ENCODE assay signal across 26 cellular contexts in genomic region chr3:171962137-171962720, GRCh38.
"Had no signal": no experiment of that assay in that cellular context is flagged by ENCODE, and none has a peak within 500 bp of the region (broad histone marks: within the 10 kb centered on the region; RNA-seq: fewer than 3 reads in every experiment).

No MANE protein-coding gene starts in this region.

- ATAC-seq: foreskin keratinocyte; gastroesophageal sphincter; heart left ventricle; left lung; mucosa of descending colon; natural killer cell treated with Interleukin-12 subunit alpha and Interleukin-12 subunit beta and Interleukin-15 and Interleukin-18, amount 100 ng/mL, for 72 hours; stimulated activated memory B cell treated with anti-CD40 and anti-IgM and Interleukin-4, amounts not matched to agents 10 μg/mL and 1 μg/mL and 100 μg/mL, for 72 hours; stimulated activated naive CD8-positive, alpha-beta T cell treated with anti-CD3 and anti-CD28 coated beads, Interleukin-15, Interleukin-2, amounts not matched to agents 100 U/mL and 50 U/mL, for 24 hours had no signal

- H3K36me3 ChIP-seq: colonic mucosa, esophagus muscularis mucosa, gastroesophageal sphincter, heart left ventricle, left lung, neural progenitor cell, prostate gland, right atrium auricular region, sigmoid colon, spleen, thoracic aorta, tibial nerve, upper lobe of left lung had no signal

- H3K4me1 ChIP-seq: colonic mucosa, prostate gland had no signal

- H3K4me3 ChIP-seq: colonic mucosa, esophagus muscularis mucosa, gastroesophageal sphincter, heart left ventricle, hepatocyte, left lung, mucosa of descending colon, neural progenitor cell, prostate gland, right atrium auricular region, sigmoid colon, spleen, thoracic aorta, tibial nerve, upper lobe of left lung had no signal

- H3K9ac ChIP-seq: neural progenitor cell had no signal

- H2AFZ ChIP-seq: hepatocyte, neural progenitor cell had no signal

- FAIRE-seq: endothelial cell of umbilical vein, kidney, urothelium cell line had no signal

- H3K79me2 ChIP-seq: hepatocyte had no signal

- H3K9me3 ChIP-seq: colonic mucosa, esophagus muscularis mucosa, gastroesophageal sphincter, heart left ventricle, left lung, mucosa of descending colon, prostate gland, right atrium auricular region, sigmoid colon, spleen, thoracic aorta, tibial nerve, upper lobe of left lung had no signal

- H3K27ac ChIP-seq: colonic mucosa, esophagus muscularis mucosa, gastroesophageal sphincter, heart left ventricle, hepatocyte, left lung, neural progenitor cell, prostate gland, right atrium auricular region, sigmoid colon, spleen, thoracic aorta, tibial nerve, upper lobe of left lung had no signal

- H3K4me2 ChIP-seq: hepatocyte, neural progenitor cell had no signal

- H3K27me3 ChIP-seq: colonic mucosa, esophagus muscularis mucosa, foreskin keratinocyte, gastroesophageal sphincter, heart left ventricle, hepatocyte, left lung, neural progenitor cell, right atrium auricular region, sigmoid colon, spleen, tibial nerve, upper lobe of left lung had no signal

- DNase-seq: colonic mucosa; effector CD8-positive, alpha-beta T cell; foreskin keratinocyte; heart left ventricle; left lung; mesenchymal stem cell; mucosa of descending colon; naive B cell; sigmoid colon; spleen; stimulated activated CD4-positive, alpha-beta T cell treated with anti-CD3 and anti-CD28 coated beads, Interleukin-4, amount 100 ng/mL, for 4 hours; stimulated activated naive CD8-positive, alpha-beta T cell treated with anti-CD3 and anti-CD28 coated beads, Interleukin-15, Interleukin-2, amounts not matched to agents 100 U/mL and 50 U/mL, for 24 hours; upper lobe of left lung had no signal
